18 cellular contexts compared by ENCODE assay signal in genomic region chr1:62778208-62778607, GRCh38. TPM values are rescaled to one million over a fixed set of nuclear protein-coding genes. Genes with fewer than 3 reads are reported as not detected.
DNase-seq lines count a peak whose midpoint lies in the region; ATAC-seq and TF ChIP-seq lines count a peak whose summit lies in the region.
"Had no signal": no experiment of that assay in that cellular context is flagged by ENCODE, and none has a peak within 500 bp of the region (broad histone marks: within the 10 kb centered on the region; RNA-seq: fewer than 3 reads in every experiment).

No MANE protein-coding gene starts in this region.

- H3K9me2 ChIP-seq in PC-9 (ENCODE audit: insufficient read depth) = no peaks in the 10 kb centered on the region

- peak overlapping the region; percentile 79 for H3K27ac Mint-ChIP-seq in mesothelial cell of epicardium

- no peaks in the 10 kb centered on the region for H3K36me3 ChIP-seq in PC-9 (ENCODE audit: low read depth)
- no peaks in the 10 kb centered on the region for H3K36me3 ChIP-seq in upper lobe of right lung
- H3K36me3 ChIP-seq: SJCRH30 had no signal

- peak; percentile 61 for ATAC-seq in foreskin keratinocyte
- no peak for ATAC-seq in HG03439 (IDR thresholded peaks at IDR 0.05; ENCODE audit: unreplicated experiment)
- ATAC-seq in upper lobe of right lung = no peak
- ATAC-seq: HepG2, PC-3 had no signal

- H3K4me3 ChIP-seq in PC-9 (no peak overlapping the region), upper lobe of right lung (no peak overlapping the region)
- H3K4me3 ChIP-seq: GM23248, SJCRH30 had no signal

- no peak overlapping the region for H3K4me3 Mint-ChIP-seq in mesothelial cell of epicardium

- H3K4me1 Mint-ChIP-seq in mesothelial cell of epicardium = peaks cover 15% of the 10 kb centered on the region

- H3K27me3 ChIP-seq in PC-9 (ENCODE audit: insufficient read depth, low read depth) (peaks cover 7% of the 10 kb centered on the region; the same call in 1 of the 2 replicates), foreskin keratinocyte (no peaks in the 10 kb centered on the region), upper lobe of right lung (no peaks in the 10 kb centered on the region)
- H3K27me3 ChIP-seq: SJCRH30 had no signal

- H3K4me2 ChIP-seq in PC-9 = peak overlapping the region; percentile 7; the same call in 1 of the 2 replicates
- H3K4me2 ChIP-seq: KMS-11 had no signal

- H3K27ac ChIP-seq in PC-9 (no peak overlapping the region), foreskin keratinocyte (no peak overlapping the region), upper lobe of right lung (no peak overlapping the region)
- H3K27ac ChIP-seq: C4-2B, GM23248, KMS-11, SJCRH30 had no signal

- H2AFZ ChIP-seq in PC-9 = no peak overlapping the region
- H2AFZ ChIP-seq: GM23248 had no signal

- H3F3A ChIP-seq in PC-9 (ENCODE audit: insufficient read depth, low read depth) = peaks cover 10% of the 10 kb centered on the region; the same call in 1 of the 2 replicates

- no peaks in the 10 kb centered on the region for H3K36me3 Mint-ChIP-seq in mesothelial cell of epicardium

- no TSS peak for BruUV-seq in PC-9 (replicated peaks; lab: Mats Ljungman, UMichigan)

- no peaks in the 10 kb centered on the region for H3K79me2 ChIP-seq in PC-9 (ENCODE audit: low read depth)

- CTCF ChIA-PET in PC-9 (lab: Charles Lee) = no interaction called here

- intact Hi-C loops in PC-9 (cut with micrococcal nuclease; ENCODE audit: unreplicated experiment) (no loop called here), upper lobe of right lung (cut with DNase I) (no loop called here)

- H3K4me1 ChIP-seq in PC-9 (replicated peaks; ENCODE audit: insufficient read depth) (peaks cover 18% of the 10 kb centered on the region), foreskin keratinocyte (peaks cover 5% of the 10 kb centered on the region), upper lobe of right lung (no peaks in the 10 kb centered on the region)
- H3K4me1 ChIP-seq: SJCRH30 had no signal

- H4K20me1 ChIP-seq in PC-9 (ENCODE audit: insufficient read depth) = no peaks in the 10 kb centered on the region

- TF ChIP-seq CTCF in PC-9 (conservative IDR thresholded peaks at IDR 0.05) = no peak
- TF ChIP-seq CTCF in foreskin keratinocyte (conservative IDR thresholded peaks at IDR 0.05) = no peak
- no peak for TF ChIP-seq CTCF in mesothelial cell of epicardium (IDR thresholded peaks at IDR 0.05; ENCODE audit: unreplicated experiment)
- TF ChIP-seq CTCF in upper lobe of right lung (IDR thresholded peaks at IDR 0.05) = no peak

- H3K9me3 ChIP-seq in PC-9 (ENCODE audit: insufficient read depth, low read depth) (no peaks in the 10 kb centered on the region), upper lobe of right lung (no peaks in the 10 kb centered on the region)

- POLR2A ChIA-PET in PC-9 (lab: Charles Lee; ENCODE audit: unreplicated experiment) = no interaction called here

- DNase-seq in PC-9 (no peak), foreskin keratinocyte (peak; percentile 66 to 83), mesothelial cell of epicardium (ENCODE audit: low spot score in 2 of 2, unreplicated experiment in 2 of 2) (no peak), AML-193 (lab: John Stamatoyannopoulos, UW) (no peak), anterior cingulate cortex (lab: John Stamatoyannopoulos, UW) (no peak), upper lobe of right lung (no peak)
- DNase-seq: DMS79, GM23248, NCI-H1417, NCI-H187 treated with DMSO at 0.1 percent for 48 hours, NCI-H226, NCI-H524, PC-3, SJCRH30 had no signal

- H3K9me3 Mint-ChIP-seq in mesothelial cell of epicardium = no peaks in the 10 kb centered on the region

- H3K27me3 Mint-ChIP-seq in mesothelial cell of epicardium (ENCODE audit: low read depth) = no peaks in the 10 kb centered on the region

RNA-seq across cellular contexts. Expression of gene ATG4C, which starts 5.7 kb away (rescaled TPM):
- total RNA-seq in PC-9 (2021) = 7.5 and 13.8 TPM in 2 replicates
- 9.4 and 9.6 TPM in 2 replicates for total RNA-seq in foreskin keratinocyte
- polyA plus RNA-seq in foreskin keratinocyte = 4.0 and 5.5 TPM in 2 replicates
- total RNA-seq in mesothelial cell of epicardium = 11.1 to 11.4 TPM (median 11.3 TPM) in 3 replicates
- 13.7 TPM for total RNA-seq in upper lobe of right lung

Comparison
In these comparisons a context has a peak if more than half of its experiments do, and no peak if none do; other contexts are left out.
1. DNase-seq: peak in foreskin keratinocyte (2 of 2); none in PC-9 (0 of 2), mesothelial cell of epicardium (0 of 2), AML-193 (0 of 2), anterior cingulate cortex (0 of 58) and upper lobe of right lung (single experiment).